ENCODE assay signal across 17 cellular contexts in the genomic region with DNA sequence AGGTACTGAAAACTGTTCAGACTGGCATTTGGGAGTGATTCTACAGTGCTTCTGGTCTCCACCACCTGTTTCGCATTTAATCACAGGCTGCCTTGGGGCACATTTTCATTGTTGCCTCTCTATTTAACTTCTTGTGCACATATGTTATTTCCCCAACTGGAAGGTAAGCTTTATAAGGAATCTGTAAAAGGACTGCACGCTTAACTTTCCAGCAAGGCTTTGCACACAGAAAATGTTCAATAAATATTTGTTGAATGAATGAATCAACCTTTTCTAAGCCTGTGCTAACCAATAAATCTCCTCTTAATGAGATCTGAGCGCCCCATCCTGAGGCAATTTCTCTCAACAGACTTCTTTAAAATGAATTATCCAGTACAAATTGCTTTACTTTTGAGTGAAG.
DNase-seq lines count a peak whose midpoint lies in the region; ATAC-seq and TF ChIP-seq lines count a peak whose summit lies in the region.
"Had no signal": no experiment of that assay in that cellular context is flagged by ENCODE, and none has a peak within 500 bp of the region (broad histone marks: within the 10 kb centered on the region; RNA-seq: fewer than 3 reads in every experiment).

No MANE protein-coding gene starts in this region.

- CTCF ChIA-PET in BJ (lab: Yijun Ruan, JAX) = interaction anchor here (1.0 to 26.7 kb wide), 3 partner anchors 14 to 286 kb away, joined by 3 to 874 read pairs (median 4); no protein-coding TSS in a partner anchor
- CTCF ChIA-PET in PC-3 (lab: Charles Lee) = interaction anchor here (0.6 kb wide), 1 partner anchor 104 kb away, joined by 3 read pairs; no protein-coding TSS in a partner anchor

- BruUV-seq in PC-3 (replicated peaks; lab: Mats Ljungman, UMichigan) = no TSS peak

- H3K36me3 ChIP-seq in BJ (ENCODE audit: control insufficient read depth, insufficient read depth, low read length) = no peaks in the 10 kb centered on the region
- H3K36me3 ChIP-seq in PC-3 (ENCODE audit: low read depth, low read length) = no peaks in the 10 kb centered on the region
- no peaks in the 10 kb centered on the region for H3K36me3 ChIP-seq in mesendoderm (ENCODE audit: control insufficient read depth, insufficient read depth, low read length)
- H3K36me3 ChIP-seq: BE2C had no signal

- H3K4me1 ChIP-seq in PC-3 (ENCODE audit: insufficient read depth, low read length) (peaks cover 83% of the 10 kb centered on the region), mesendoderm (ENCODE audit: control insufficient read depth, low read depth, low read length) (peaks cover 16% of the 10 kb centered on the region)
- H3K4me1 ChIP-seq: BE2C, parathyroid adenoma had no signal

- peak overlapping the region; percentile 98 for H3K27ac ChIP-seq in PC-3 (ENCODE audit: low read length)
- H3K27ac ChIP-seq in mesendoderm (ENCODE audit: low read depth, low read length) = no peak overlapping the region
- H3K27ac ChIP-seq: KMS-11, parathyroid adenoma had no signal

- TF ChIP-seq CTCF in BJ (IDR thresholded peaks at IDR 0.05; ENCODE audit: insufficient read depth, low read depth, low read length) (no peak), HFF-Myc (IDR thresholded peaks at IDR 0.05; ENCODE audit: low read depth, low read length, missing control alignments) (no peak), PC-3 (conservative IDR thresholded peaks at IDR 0.05; ENCODE audit: low read depth, low read length) (no peak)

- H3K9ac ChIP-seq in PC-3 (ENCODE audit: low read length) (peak overlapping the region; percentile 84), mesendoderm (ENCODE audit: low read length) (no peak overlapping the region)
- H3K9ac ChIP-seq: KMS-11, parathyroid adenoma had no signal

- no peak overlapping the region for H3K4ac ChIP-seq in mesendoderm (ENCODE audit: low read depth, low read length)

- intact Hi-C loops in PC-3 (cut with micrococcal nuclease) = loop anchor here (1.0 to 5.0 kb wide), 4 partner anchors 17 to 67 kb away; no protein-coding TSS in a partner anchor

- H3K9me3 Mint-ChIP-seq in activated naive CD4-positive, alpha-beta T cell treated with anti-CD3 and anti-CD28 coated beads, Interleukin-2, amount 50 U/mL, for 72 hours = no peaks in the 10 kb centered on the region
- H3K9me3 Mint-ChIP-seq: activated naive CD4-positive, alpha-beta T cell treated with anti-CD3 and anti-CD28 coated beads, Interleukin-2, amount 50 U/mL, for 24 hours had no signal

- no peaks in the 10 kb centered on the region for H3K27me3 ChIP-seq in BJ (ENCODE audit: control insufficient read depth, insufficient read depth, low read length)
- no peaks in the 10 kb centered on the region for H3K27me3 ChIP-seq in PC-3 (ENCODE audit: low read length)
- H3K27me3 ChIP-seq in mesendoderm (ENCODE audit: insufficient read depth, low read length, poor library complexity) = no peaks in the 10 kb centered on the region
- H3K27me3 ChIP-seq: BE2C had no signal

- POLR2A ChIA-PET in BJ (lab: Charles Lee) (no interaction called here), PC-3 (lab: Charles Lee; ENCODE audit: unreplicated experiment) (interaction anchor here (0.5 to 1.6 kb wide), 5 partner anchors 54 to 86 kb away, joined by 3 to 11 read pairs (median 4); no protein-coding TSS in a partner anchor)

- H3K4me3 ChIP-seq in BJ (ENCODE audit: low read depth, low read length) = no peak overlapping the region
- no peak overlapping the region for H3K4me3 ChIP-seq in HFF-Myc (replicated peaks; ENCODE audit: low read depth, low read length)
- no peak overlapping the region for H3K4me3 ChIP-seq in PC-3 (ENCODE audit: low read length)
- H3K4me3 ChIP-seq in mesendoderm (ENCODE audit: low read length) = no peak overlapping the region

- DNase-seq in BJ (ENCODE audit: low read depth) (peak; percentile 80), HFF-Myc (ENCODE audit: extremely low read depth, low read depth) (peak; percentile 78), PC-3 (peak; percentile 94), mesendoderm (no peak), dedifferentiated amniotic fluid mesenchymal stem cell (ENCODE audit: extremely low spot score) (no peak)
- no peak for DNase-seq in activated naive CD4-positive, alpha-beta T cell treated with anti-CD3 and anti-CD28 coated beads, Interleukin-2, amount 50 U/mL, for 72 hours (ENCODE audit: low spot score in 2 of 2)
- DNase-seq: activated CD4-positive, alpha-beta T cell treated with anti-CD3 and anti-CD28 coated beads, Interleukin-2, amount 50 U/mL, for 1 hour; BE2C; foreskin melanocyte; left ventricle myocardium superior; NCI-H1105 treated with DMSO at 0.1 percent for 48 hours; stimulated activated CD4-positive, alpha-beta T cell treated with anti-CD3 and anti-CD28 coated beads, Interleukin-4, amount 100 ng/mL, for 1 hour; substantia nigra had no signal

- H3K36me3 Mint-ChIP-seq in activated naive CD4-positive, alpha-beta T cell treated with anti-CD3 and anti-CD28 coated beads, Interleukin-2, amount 50 U/mL, for 72 hours = no peaks in the 10 kb centered on the region
- H3K36me3 Mint-ChIP-seq: activated naive CD4-positive, alpha-beta T cell treated with anti-CD3 and anti-CD28 coated beads, Interleukin-2, amount 50 U/mL, for 24 hours had no signal

- H2BK120ac ChIP-seq in mesendoderm (ENCODE audit: low read depth, low read length) = no peak overlapping the region

- no peaks in the 10 kb centered on the region for H3K9me3 ChIP-seq in PC-3 (ENCODE audit: low read length)
- H3K9me3 ChIP-seq: BE2C had no signal

- H3K23ac ChIP-seq in mesendoderm (ENCODE audit: low read length) = no peak overlapping the region

- no CpG with 5 or more reads among the region's 3 CpGs for WGBS in mesendoderm (ENCODE audit: extremely low coverage, insufficient coverage, low lambda C conversion rate)

- peak overlapping the region; percentile 78 for H2AK5ac ChIP-seq in mesendoderm (ENCODE audit: low read length)

- H2BK15ac ChIP-seq in mesendoderm (replicated peaks; ENCODE audit: low read depth) = no peak overlapping the region

- ATAC-seq in PC-3 (peak; percentile 10), HG02981 (IDR thresholded peaks at IDR 0.05; ENCODE audit: unreplicated experiment) (no peak)
- ATAC-seq in activated naive CD4-positive, alpha-beta T cell treated with anti-CD3 and anti-CD28 coated beads, Interleukin-2, amount 50 U/mL, for 72 hours = no peak
- ATAC-seq: left ventricle myocardium superior had no signal

- no peak overlapping the region for H3K56ac ChIP-seq in mesendoderm (ENCODE audit: low read length)

- H3K79me1 ChIP-seq in mesendoderm (ENCODE audit: low read length) = no peaks in the 10 kb centered on the region

- peaks cover 33% of the 10 kb centered on the region for H3F3A ChIP-seq in PC-3 (ENCODE audit: low read length, unreplicated experiment)

- H4K20me1 ChIP-seq in PC-3 (ENCODE audit: low read length) = no peaks in the 10 kb centered on the region

- H4K5ac ChIP-seq in mesendoderm (ENCODE audit: low read length) = no peak overlapping the region

- H2BK5ac ChIP-seq in mesendoderm (ENCODE audit: low read length) = no peak overlapping the region

- no peak overlapping the region for H3K27ac Mint-ChIP-seq in activated naive CD4-positive, alpha-beta T cell treated with anti-CD3 and anti-CD28 coated beads, Interleukin-2, amount 50 U/mL, for 72 hours
- H3K27ac Mint-ChIP-seq: activated naive CD4-positive, alpha-beta T cell treated with anti-CD3 and anti-CD28 coated beads, Interleukin-2, amount 50 U/mL, for 24 hours had no signal

- H3K9me2 ChIP-seq in PC-3 (replicated peaks; ENCODE audit: low read length) = no peaks in the 10 kb centered on the region

- H3K4me2 ChIP-seq in PC-3 (ENCODE audit: low read length) (peak overlapping the region; percentile 79), mesendoderm (ENCODE audit: low read length) (no peak overlapping the region)
- H3K4me2 ChIP-seq: KMS-11 had no signal

- H3K79me2 ChIP-seq in PC-3 (ENCODE audit: low read length) (peaks cover 21% of the 10 kb centered on the region), mesendoderm (ENCODE audit: control insufficient read depth, insufficient read depth, low read length) (no peaks in the 10 kb centered on the region)
- H3K79me2 ChIP-seq: parathyroid adenoma had no signal

- H3K18ac ChIP-seq in mesendoderm (ENCODE audit: low read length) = no peak overlapping the region

- H2AFZ ChIP-seq in PC-3 (ENCODE audit: low read length) = no peak overlapping the region

- no peak overlapping the region for H4K8ac ChIP-seq in mesendoderm (ENCODE audit: low read depth, low read length)

Comparison
In these comparisons a context has a peak if more than half of its experiments do, and no peak if none do; other contexts are left out.
1. DNase-seq: peak in BJ (single experiment), HFF-Myc (single experiment) and PC-3 (single experiment); none in mesendoderm (single experiment), dedifferentiated amniotic fluid mesenchymal stem cell (single experiment) and activated naive CD4-positive, alpha-beta T cell treated with anti-CD3 and anti-CD28 coated beads, Interleukin-2, amount 50 U/mL, for 72 hours (0 of 2).